Comparison of ENCODE assay signal across 8 cellular contexts in genomic region chr19:20661150-20661819, GRCh38. TPM values are rescaled to one million over a fixed set of nuclear protein-coding genes. Genes with fewer than 3 reads are reported as not detected.
DNase-seq lines count a peak whose midpoint lies in the region; ATAC-seq and TF ChIP-seq lines count a peak whose summit lies in the region.

Gene ZNF626 (minus strand): TSS chr19:20661571. CDS start chr19:20661446, 125 bp downstream.

- H3K4me3 Mint-ChIP-seq in endothelial cell (ENCODE audit: unreplicated experiment): peak within 1 kb of the TSS; percentile 97

- no peak within 1 kb of the TSS for H3K4ac ChIP-seq in mesendoderm (ENCODE audit: low read depth, low read length)

- H3K27ac ChIP-seq in mesendoderm (ENCODE audit: low read depth, low read length): no peak within 1 kb of the TSS

- peaks cover 2% of the 10 kb centered on the region for H3K27me3 Mint-ChIP-seq in endothelial cell (ENCODE audit: unreplicated experiment)

- peak within 1 kb of the TSS; percentile 97 for H3K27ac Mint-ChIP-seq in endothelial cell (ENCODE audit: unreplicated experiment)

- H3K9me3 Mint-ChIP-seq in endothelial cell (ENCODE audit: unreplicated experiment): no peaks in the 10 kb centered on the region

- H3K36me3 Mint-ChIP-seq in endothelial cell (ENCODE audit: low read depth, unreplicated experiment): peaks cover 20% of the 10 kb centered on the region

- peaks cover 14% of the 10 kb centered on the region for H3K4me1 Mint-ChIP-seq in endothelial cell (ENCODE audit: unreplicated experiment)

- H3K36me3 ChIP-seq in mesendoderm (ENCODE audit: control insufficient read depth, insufficient read depth, low read length): no peaks in the 10 kb centered on the region

- no peaks in the 10 kb centered on the region for H3K27me3 ChIP-seq in mesendoderm (ENCODE audit: insufficient read depth, low read length, poor library complexity)

- WGBS in mesendoderm (ENCODE audit: extremely low coverage, insufficient coverage, low lambda C conversion rate): no CpG with 5 or more reads among the region's 25 CpGs

- H3K79me2 ChIP-seq in mesendoderm (ENCODE audit: control insufficient read depth, insufficient read depth, low read length): peaks cover 45% of the 10 kb centered on the region

- ATAC-seq in HG02610 (IDR thresholded peaks at IDR 0.05; ENCODE audit: unreplicated experiment): peak; percentile 93

- H4K8ac ChIP-seq in mesendoderm (ENCODE audit: low read depth, low read length): no peak within 1 kb of the TSS

- H3K4me3 ChIP-seq in mesendoderm (ENCODE audit: low read length): peak within 1 kb of the TSS; percentile 73

- no peak within 1 kb of the TSS for H2BK15ac ChIP-seq in mesendoderm (replicated peaks; ENCODE audit: low read depth)

- peak within 1 kb of the TSS; percentile 93 for H3K56ac ChIP-seq in mesendoderm (ENCODE audit: low read length)

- peak within 1 kb of the TSS; percentile 86 for H3K9ac ChIP-seq in mesendoderm (ENCODE audit: low read length)

- peak within 1 kb of the TSS; percentile 39 for H3K4me2 ChIP-seq in mesendoderm (ENCODE audit: low read length)

- H3K4me1 ChIP-seq in mesendoderm (ENCODE audit: control insufficient read depth, low read depth, low read length): no peaks in the 10 kb centered on the region

- H2AK5ac ChIP-seq in mesendoderm (ENCODE audit: low read length): no peak within 1 kb of the TSS

- DNase-seq in ELR (ENCODE audit: low read depth): peak; percentile 97
- DNase-seq in NCI-H226: peak; percentile 81
- DNase-seq in activated CD8-positive, alpha-beta memory T cell treated with anti-CD3 and anti-CD28 coated beads, Interleukin-2, amount 50 U/mL, for 48 hours: peak; percentile 87
- DNase-seq in endothelial cell (ENCODE audit: low spot score): peak; percentile 91
- DNase-seq in mesendoderm: peak; percentile 99
- DNase-seq in stimulated activated CD4-positive, alpha-beta T cell treated with anti-CD3 and anti-CD28 coated beads, TNF-alpha, amount 100 ng/mL, for 4 hours (ENCODE audit: low read depth in 3 of 3): peak; percentile 70 to 85 (median 82)
- DNase-seq in NCI-H1694 (lab: John Stamatoyannopoulos, UW): no peak

- no peak within 1 kb of the TSS for H4K5ac ChIP-seq in mesendoderm (ENCODE audit: low read length)

- no peak within 1 kb of the TSS for H2BK120ac ChIP-seq in mesendoderm (ENCODE audit: low read depth, low read length)

- no peak within 1 kb of the TSS for H3K23ac ChIP-seq in mesendoderm (ENCODE audit: low read length)

- TF ChIP-seq CTCF in endothelial cell (IDR thresholded peaks at IDR 0.05; ENCODE audit: unreplicated experiment): no peak

- H3K18ac ChIP-seq in mesendoderm (ENCODE audit: low read length): peak within 1 kb of the TSS; percentile 93

- H2BK5ac ChIP-seq in mesendoderm (ENCODE audit: low read length): no peak within 1 kb of the TSS

- peaks cover 1% of the 10 kb centered on the region for H3K79me1 ChIP-seq in mesendoderm (ENCODE audit: low read length)

RNA-seq across cellular contexts. Expression of gene ZNF626, which starts in this region (rescaled TPM):
- total RNA-seq in endothelial cell (ENCODE audit: unreplicated experiment): 19.1 TPM
- 10.4 TPM for polyA plus RNA-seq in mesendoderm (2013, experiment 1 of 2)
- 11.2 TPM for polyA plus RNA-seq in mesendoderm (2013, experiment 2 of 2)
